ENCODE assay signal across 8 cellular contexts in the genomic region with DNA sequence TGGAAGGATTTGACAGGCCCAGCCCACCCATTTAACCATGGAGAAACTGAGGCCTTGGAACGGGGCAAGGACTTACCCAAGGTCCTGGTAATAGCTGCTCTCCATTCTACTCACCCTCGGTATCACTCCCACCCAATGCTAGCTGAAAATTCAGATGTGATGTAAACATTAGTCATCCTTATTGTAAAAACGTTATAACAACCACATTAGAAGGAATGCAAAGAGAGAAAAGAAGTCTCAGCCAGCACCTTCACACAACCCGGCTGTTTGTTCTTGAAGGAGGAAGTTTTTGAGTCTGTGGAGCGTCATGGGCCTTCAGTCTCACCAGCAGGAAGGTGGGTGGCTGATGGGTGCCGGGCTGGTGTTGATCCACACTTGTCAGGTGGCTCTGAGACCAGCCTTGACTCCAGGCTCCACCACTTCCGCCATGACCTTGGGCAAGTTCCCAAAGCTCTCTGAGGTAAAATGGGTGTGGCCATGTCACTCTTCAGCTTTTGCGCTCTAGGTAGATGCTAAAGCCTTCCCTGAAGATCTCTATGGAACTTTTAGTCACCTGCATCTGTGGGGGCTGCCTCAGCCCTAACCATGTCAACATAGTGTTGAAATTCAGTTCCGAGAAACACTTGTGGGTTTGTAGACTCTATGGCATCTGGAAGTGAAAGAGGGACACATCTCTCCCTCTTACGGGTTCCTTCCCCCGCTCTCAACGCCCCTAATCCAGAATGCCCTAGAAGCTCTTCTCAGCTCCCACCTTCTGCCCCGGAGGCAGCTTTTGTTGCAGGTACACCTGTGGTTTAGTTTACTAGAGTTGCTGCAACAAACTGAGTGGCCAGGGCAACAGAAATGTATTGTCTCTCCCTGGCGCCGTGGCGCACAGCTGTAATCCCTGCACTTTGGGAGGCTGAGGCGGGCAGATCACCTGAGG. TPM values are rescaled to one million over a fixed set of nuclear protein-coding genes. Genes with fewer than 3 reads are reported as not detected.
A peak's percentile ranks its signal among the peaks of the same experiment; 100 is the strongest.
DNase-seq lines count a peak whose midpoint lies in the region; ATAC-seq and TF ChIP-seq lines count a peak whose summit lies in the region.

No MANE protein-coding gene starts in this region.

- peaks cover 69 to 96% (median 86%) of the 10 kb centered on the region in 4 donors for H3K4me1 Mint-ChIP-seq in CD4-positive, alpha-beta memory T cell
- peaks cover 90% of the 10 kb centered on the region for H3K4me1 Mint-ChIP-seq in activated naive CD4-positive, alpha-beta T cell treated with anti-CD3 and anti-CD28 coated beads for 36 hours (ENCODE audit: low read depth)

- no peak for TF ChIP-seq POLR2A in uterus (IDR thresholded peaks at IDR 0.05)

- H3K4me3 Mint-ChIP-seq in CD4-positive, alpha-beta memory T cell: peak overlapping the region; percentile 61 to 87 (median 78)
- H3K4me3 Mint-ChIP-seq in activated naive CD4-positive, alpha-beta T cell treated with anti-CD3 and anti-CD28 coated beads for 36 hours: peak overlapping the region; percentile 77

- intact Hi-C loops in CD4-positive, alpha-beta memory T cell (cut with micrococcal nuclease): loop anchor here (1.0 to 5.0 kb wide), 8 partner anchors 15 to 143 kb away; partner anchors contain the start of gene CD6
- intact Hi-C loops in activated naive CD4-positive, alpha-beta T cell treated with anti-CD3 and anti-CD28 coated beads for 36 hours (cut with micrococcal nuclease): loop anchor here (1.0 to 5.0 kb wide), 15 partner anchors 8 to 1429 kb away; partner anchors contain the start of genes CD5 and VPS37C
- intact Hi-C loops in uterus (cut with DNase I; ENCODE audit: low total_unique reads): no loop called here

- peaks cover 23% of the 10 kb centered on the region for H3K36me3 ChIP-seq in CD4-positive, alpha-beta memory T cell (ENCODE audit: insufficient read depth, low read length)
- H3K36me3 ChIP-seq in uterus: no peaks in the 10 kb centered on the region

- H3K4me1 ChIP-seq in CD4-positive, alpha-beta memory T cell (ENCODE audit: insufficient read depth, low read length): peaks cover 94% of the 10 kb centered on the region
- H3K4me1 ChIP-seq in uterus: no peaks in the 10 kb centered on the region

- DNase-seq in CD4-positive, alpha-beta memory T cell: peak; percentile 92 to 99 (median 97)
- DNase-seq in SW480 (ENCODE audit: low spot score): peak; percentile 58
- peak; percentile 97 for DNase-seq in activated naive CD4-positive, alpha-beta T cell treated with anti-CD3 and anti-CD28 coated beads for 36 hours
- DNase-seq in NCI-H2107 treated with DMSO at 0.1 percent for 48 hours (lab: John Stamatoyannopoulos, UW; ENCODE audit: unreplicated experiment): no peak
- no peak for DNase-seq in caudate nucleus (lab: John Stamatoyannopoulos, UW)
- DNase-seq in uterus: no peak

- POLR2A ChIA-PET in CD4-positive, alpha-beta memory T cell (lab: Charles Lee; ENCODE audit: partially characterized antibody): interaction anchor here (1.0 to 6.6 kb wide), 31 partner anchors 10 to 174 kb away, joined by 3 to 157 read pairs (median 11); partner anchors contain the start of genes CD5 and TMEM109

- no peaks in the 10 kb centered on the region for H3K9me3 ChIP-seq in CD4-positive, alpha-beta memory T cell (ENCODE audit: control insufficient read depth in 1 of 2, low read length in 2 of 2)
- H3K9me3 ChIP-seq in uterus: no peaks in the 10 kb centered on the region

- peak overlapping the region; percentile 92 for H3K27ac ChIP-seq in CD4-positive, alpha-beta memory T cell (ENCODE audit: low read depth, low read length)
- H3K27ac ChIP-seq in skin epidermis: peak overlapping the region in 17 of 21 experiments; percentile 4 to 83 (median 45)
- no peak overlapping the region for H3K27ac ChIP-seq in caudate nucleus (ENCODE audit: low read depth, low read length)
- no peak overlapping the region for H3K27ac ChIP-seq in uterus

- CTCF ChIA-PET in CD4-positive, alpha-beta memory T cell (lab: Charles Lee; ENCODE audit: partially characterized antibody): interaction anchor here (0.7 to 3.4 kb wide), 7 partner anchors 25 to 144 kb away, joined by 3 to 15 read pairs (median 4); no protein-coding TSS in a partner anchor
- CTCF ChIA-PET in activated naive CD4-positive, alpha-beta T cell treated with anti-CD3 and anti-CD28 coated beads for 36 hours (lab: Charles Lee): interaction anchor here (0.5 to 1.7 kb wide), 10 partner anchors 7 to 611 kb away, joined by 3 to 6 read pairs (median 3); no protein-coding TSS in a partner anchor

- H3K27ac Mint-ChIP-seq in CD4-positive, alpha-beta memory T cell: peak overlapping the region; percentile 88 to 100 (median 97)
- peak overlapping the region; percentile 97 for H3K27ac Mint-ChIP-seq in activated naive CD4-positive, alpha-beta T cell treated with anti-CD3 and anti-CD28 coated beads for 36 hours

- H3K27me3 ChIP-seq in CD4-positive, alpha-beta memory T cell (ENCODE audit: insufficient read depth, low read length): no peaks in the 10 kb centered on the region
- H3K27me3 ChIP-seq in uterus: no peaks in the 10 kb centered on the region

- peaks cover 34 to 82% of the 10 kb centered on the region in 2 donors for H3K36me3 Mint-ChIP-seq in CD4-positive, alpha-beta memory T cell
- peaks cover 84% of the 10 kb centered on the region for H3K36me3 Mint-ChIP-seq in activated naive CD4-positive, alpha-beta T cell treated with anti-CD3 and anti-CD28 coated beads for 36 hours (ENCODE audit: low read depth)

- no peak for TF ChIP-seq CTCF in uterus (IDR thresholded peaks at IDR 0.05)

- no peaks in the 10 kb centered on the region for H3K27me3 Mint-ChIP-seq in CD4-positive, alpha-beta memory T cell
- H3K27me3 Mint-ChIP-seq in activated naive CD4-positive, alpha-beta T cell treated with anti-CD3 and anti-CD28 coated beads for 36 hours (ENCODE audit: low read depth): no peaks in the 10 kb centered on the region

- no peak for ATAC-seq in HG03342 (IDR thresholded peaks at IDR 0.05; ENCODE audit: unreplicated experiment)

- H3K4me3 ChIP-seq in CD4-positive, alpha-beta memory T cell (ENCODE audit: low read length in 2 of 2): peak overlapping the region in 1 of 2 donors; percentile 39
- H3K4me3 ChIP-seq in skin epidermis (no peak overlapping the region), uterus (no peak overlapping the region)

- no peaks in the 10 kb centered on the region for H3K9me3 Mint-ChIP-seq in CD4-positive, alpha-beta memory T cell
- H3K9me3 Mint-ChIP-seq in activated naive CD4-positive, alpha-beta T cell treated with anti-CD3 and anti-CD28 coated beads for 36 hours: no peaks in the 10 kb centered on the region

RNA-seq across cellular contexts. Expression of gene CD6, which starts 14.8 kb away (rescaled TPM):
- 100 to 1,000 TPM; 414 to 428 TPM for total RNA-seq in CD4-positive, alpha-beta memory T cell
- 100 to 1,000 TPM; 281 to 298 TPM for polyA plus RNA-seq in CD4-positive, alpha-beta memory T cell
- total RNA-seq in activated naive CD4-positive, alpha-beta T cell treated with anti-CD3 and anti-CD28 coated beads for 36 hours: 100 to 1,000 TPM; 227 to 234 TPM
- 1 to 10 TPM in 1 of 4 donors, under 1 TPM in 2, not detected in 1; 0.26 to 2.0 (median 0.91) TPM for total RNA-seq in uterus

RNA-seq across cellular contexts. Expression of gene SLC15A3, which starts 34.3 kb away (rescaled TPM):
- 1 to 10 TPM; 4.6 to 5.4 TPM for total RNA-seq in CD4-positive, alpha-beta memory T cell
- polyA plus RNA-seq in CD4-positive, alpha-beta memory T cell: under 1 TPM in 1 of 2 donors, not detected in 1; 0.29 TPM
- 1 to 10 TPM; 5.6 to 5.8 TPM for total RNA-seq in activated naive CD4-positive, alpha-beta T cell treated with anti-CD3 and anti-CD28 coated beads for 36 hours
- total RNA-seq in uterus: 10 to 100 TPM in 3 of 4 donors, 1 to 10 TPM in 1; 5.9 to 44.5 (median 28.7) TPM

Comparison
In these comparisons a context has a peak if more than half of its experiments do, and no peak if none do; other contexts are left out.
1. DNase-seq: peak in CD4-positive, alpha-beta memory T cell (5 of 5), SW480 (single experiment) and activated naive CD4-positive, alpha-beta T cell treated with anti-CD3 and anti-CD28 coated beads for 36 hours (single experiment); none in NCI-H2107 treated with DMSO at 0.1 percent for 48 hours (single experiment), caudate nucleus (0 of 61) and uterus (0 of 2).
2. H3K27ac ChIP-seq: peak in CD4-positive, alpha-beta memory T cell (single experiment) and skin epidermis (17 of 21); none in caudate nucleus (single experiment) and uterus (0 of 2).
3. RNA of gene CD6, which starts 14.8 kb away (total RNA-seq): 414 to 428 TPM in CD4-positive, alpha-beta memory T cell and 227 to 234 TPM in activated naive CD4-positive, alpha-beta T cell treated with anti-CD3 and anti-CD28 coated beads for 36 hours; 0.26 to 2.0 TPM in uterus; every median in the first group is over 10 times any median in the second.